Comparison of ENCODE assay signal across 8 cellular contexts in the genomic region with DNA sequence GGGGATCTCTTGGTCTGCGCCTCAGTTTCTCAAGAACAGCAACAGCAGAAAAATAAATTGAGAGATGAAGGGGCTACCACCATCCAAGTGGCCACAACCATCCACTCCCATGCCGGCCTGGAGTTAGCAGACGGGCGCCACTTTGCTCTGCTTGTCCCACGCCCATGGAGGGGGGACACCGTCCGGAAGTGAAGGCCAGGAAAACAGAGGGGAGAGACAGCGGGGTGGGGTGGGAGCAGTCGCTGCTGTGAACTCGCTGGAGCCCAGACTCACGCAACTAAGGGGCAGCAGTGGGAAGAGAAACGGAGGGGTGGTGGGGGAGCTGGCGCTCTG.
DNase-seq lines count a peak whose midpoint lies in the region; ATAC-seq and TF ChIP-seq lines count a peak whose summit lies in the region.

No MANE protein-coding gene starts in this region.

- no peak for TF ChIP-seq CTCF in dorsolateral prefrontal cortex (IDR thresholded peaks at IDR 0.05 in 54 of 56, conservative IDR thresholded peaks at IDR 0.05 in 2 of 56; ENCODE audit: low read depth in 1 of 56, partially characterized antibody in 56 of 56)
- no peak for TF ChIP-seq CTCF in vagina (IDR thresholded peaks at IDR 0.05)

- H3K27me3 ChIP-seq in dorsolateral prefrontal cortex (peaks cover 0 to 26% (median 0%) of the 10 kb centered on the region in 45 donors), vagina (no peaks in the 10 kb centered on the region)
- H3K27me3 ChIP-seq in naive thymus-derived CD4-positive, alpha-beta T cell (ENCODE audit: control insufficient read depth in 2 of 2, insufficient read depth in 2 of 2, low read length in 2 of 2): no peaks in the 10 kb centered on the region

- H3K36me3 Mint-ChIP-seq in activated naive CD4-positive, alpha-beta T cell treated with anti-CD3 and anti-CD28 coated beads, Interleukin-2, amount 10 ng/mL, durations not matched to agents 7 days and 5 days: no peaks in the 10 kb centered on the region
- peaks cover 0 to 3% (median 0%) of the 10 kb centered on the region in 5 donors for H3K36me3 Mint-ChIP-seq in naive thymus-derived CD4-positive, alpha-beta T cell

- intact Hi-C loops in dorsolateral prefrontal cortex (cut with DNase I) (no loop called here), vagina (cut with DNase I) (no loop called here)
- intact Hi-C loops in naive thymus-derived CD4-positive, alpha-beta T cell (cut with micrococcal nuclease): loop anchor here (1.0 to 5.0 kb wide), 5 partner anchors 44 to 1035 kb away; a partner anchor contains a TSS

- ATAC-seq in naive thymus-derived CD4-positive, alpha-beta T cell: no peak

- no peaks in the 10 kb centered on the region for H3K9me3 ChIP-seq in naive thymus-derived CD4-positive, alpha-beta T cell (ENCODE audit: control insufficient read depth in 2 of 3, low read length in 3 of 3)
- H3K9me3 ChIP-seq in vagina: peaks cover 5% of the 10 kb centered on the region

- peaks cover 0 to 7% of the 10 kb centered on the region in 2 donors for H3K4me1 ChIP-seq in naive thymus-derived CD4-positive, alpha-beta T cell (ENCODE audit: control insufficient read depth in 2 of 2, insufficient read depth in 2 of 2, low read length in 2 of 2)
- H3K4me1 ChIP-seq in vagina: peaks cover 17% of the 10 kb centered on the region

- TF ChIP-seq POLR2A in vagina (IDR thresholded peaks at IDR 0.05): no peak

- H3K4me3 ChIP-seq in dorsolateral prefrontal cortex (peak overlapping the region in 58 of 59 donors; percentile 41 to 79 (median 62)), vagina (peak overlapping the region; percentile 56 to 63)
- H3K4me3 ChIP-seq in naive thymus-derived CD4-positive, alpha-beta T cell (ENCODE audit: low read length): peak overlapping the region; percentile 57

- POLR2A ChIA-PET in naive thymus-derived CD4-positive, alpha-beta T cell (lab: Charles Lee): no interaction called here

- H3K27me3 Mint-ChIP-seq in activated naive CD4-positive, alpha-beta T cell treated with anti-CD3 and anti-CD28 coated beads, Interleukin-2, amount 10 ng/mL, durations not matched to agents 7 days and 5 days: peaks cover 34% of the 10 kb centered on the region
- peaks cover 0 to 35% (median 5%) of the 10 kb centered on the region in 5 donors for H3K27me3 Mint-ChIP-seq in naive thymus-derived CD4-positive, alpha-beta T cell

- peaks cover 2% of the 10 kb centered on the region for H3K9me3 Mint-ChIP-seq in activated naive CD4-positive, alpha-beta T cell treated with anti-CD3 and anti-CD28 coated beads, Interleukin-2, amount 10 ng/mL, durations not matched to agents 7 days and 5 days
- H3K9me3 Mint-ChIP-seq in naive thymus-derived CD4-positive, alpha-beta T cell: peaks cover 0 to 4% (median 0%) of the 10 kb centered on the region in 11 donors

- DNase-seq in activated naive CD4-positive, alpha-beta T cell treated with anti-CD3 and anti-CD28 coated beads, Interleukin-2, amount 10 ng/mL, durations not matched to agents 7 days and 5 days: no peak
- DNase-seq in activated naive CD4-positive, alpha-beta T cell (lab: John Stamatoyannopoulos, UW): no peak
- no peak for DNase-seq in dorsolateral prefrontal cortex
- DNase-seq in naive thymus-derived CD4-positive, alpha-beta T cell: no peak
- no peak for DNase-seq in vagina (ENCODE audit: extremely low spot score in 2 of 2)
- no peak for DNase-seq in GF-D8 (lab: John Stamatoyannopoulos, UW)
- no peak for DNase-seq in HPDE6-E6E7 (ENCODE audit: extremely low spot score)
- DNase-seq in AML-193 (lab: John Stamatoyannopoulos, UW): no peak

- H3K27ac Mint-ChIP-seq in activated naive CD4-positive, alpha-beta T cell treated with anti-CD3 and anti-CD28 coated beads, Interleukin-2, amount 10 ng/mL, durations not matched to agents 7 days and 5 days: peak overlapping the region; percentile 58
- peak overlapping the region; percentile 5 to 92 (median 85) for H3K27ac Mint-ChIP-seq in naive thymus-derived CD4-positive, alpha-beta T cell

- CTCF ChIA-PET in activated naive CD4-positive, alpha-beta T cell treated with anti-CD3 and anti-CD28 coated beads, Interleukin-2, amount 10 ng/mL, durations not matched to agents 7 days and 5 days (lab: Charles Lee): interaction anchor here (0.8 kb wide), 1 partner anchor 42 kb away, joined by 3 read pairs; no protein-coding TSS in a partner anchor
- CTCF ChIA-PET in naive thymus-derived CD4-positive, alpha-beta T cell (lab: Charles Lee): interaction anchor here (0.5 kb wide), 1 partner anchor 1146 kb away, joined by 3 read pairs; no protein-coding TSS in a partner anchor

- peaks cover 15% of the 10 kb centered on the region for H3K4me1 Mint-ChIP-seq in activated naive CD4-positive, alpha-beta T cell treated with anti-CD3 and anti-CD28 coated beads, Interleukin-2, amount 10 ng/mL, durations not matched to agents 7 days and 5 days
- H3K4me1 Mint-ChIP-seq in naive thymus-derived CD4-positive, alpha-beta T cell: peaks cover 0 to 30% (median 22%) of the 10 kb centered on the region in 7 donors

- H3K36me3 ChIP-seq in naive thymus-derived CD4-positive, alpha-beta T cell (ENCODE audit: control insufficient read depth in 2 of 3, insufficient read depth in 3 of 3, low read length in 3 of 3): peaks cover 0 to 9% (median 0%) of the 10 kb centered on the region in 3 experiments
- no peaks in the 10 kb centered on the region for H3K36me3 ChIP-seq in vagina

- peak overlapping the region; percentile 71 for H3K4me3 Mint-ChIP-seq in activated naive CD4-positive, alpha-beta T cell treated with anti-CD3 and anti-CD28 coated beads, Interleukin-2, amount 10 ng/mL, durations not matched to agents 7 days and 5 days
- peak overlapping the region; percentile 87 to 94 (median 91) for H3K4me3 Mint-ChIP-seq in naive thymus-derived CD4-positive, alpha-beta T cell

- H3K27ac ChIP-seq in dorsolateral prefrontal cortex (peak overlapping the region in 29 of 59 donors; percentile 13 to 84 (median 55)), vagina (peak overlapping the region; percentile 37)
- H3K27ac ChIP-seq in naive thymus-derived CD4-positive, alpha-beta T cell (ENCODE audit: low read depth, low read length): no peak overlapping the region

Comparison
In these comparisons a context has a peak if more than half of its experiments do, and no peak if none do; other contexts are left out.
1. intact Hi-C loops: an anchor here in naive thymus-derived CD4-positive, alpha-beta T cell (1.0 to 5.0 kb wide); none called in dorsolateral prefrontal cortex and vagina.